ENCODE assay signal across 26 cellular contexts in genomic region chr2:23367760-23368159, GRCh38. TPM values are rescaled to one million over a fixed set of nuclear protein-coding genes. Genes with fewer than 3 reads are reported as not detected.
DNase-seq lines count a peak whose midpoint lies in the region; ATAC-seq and TF ChIP-seq lines count a peak whose summit lies in the region.
"Had no signal": no experiment of that assay in that cellular context is flagged by ENCODE, and none has a peak within 500 bp of the region (broad histone marks: within the 10 kb centered on the region; RNA-seq: fewer than 3 reads in every experiment).

No MANE protein-coding gene starts in this region.

- no peaks in the 10 kb centered on the region for H3K36me3 ChIP-seq in breast epithelium
- H3K36me3 ChIP-seq: adrenal gland, brain microvascular endothelial cell, colonic mucosa, heart left ventricle, prostate gland had no signal

- no peaks in the 10 kb centered on the region for H3K4me1 ChIP-seq in breast epithelium
- H3K4me1 ChIP-seq: colonic mucosa, heart left ventricle, prostate gland had no signal

- H3K27ac Mint-ChIP-seq in MCF 10A (ENCODE audit: low read depth, unreplicated experiment): no peak overlapping the region
- H3K27ac Mint-ChIP-seq in endothelial cell (ENCODE audit: unreplicated experiment): no peak overlapping the region
- H3K27ac Mint-ChIP-seq: activated CD4-positive, alpha-beta T cell treated with anti-CD3 and anti-CD28 coated beads for 36 hours; activated T-cell treated with anti-CD3 and anti-CD28 coated beads, Interleukin-2, amount 50 U/mL, for 24 hours; endodermal cell; T-helper 17 cell; type B pancreatic cell had no signal

- BruUV-seq in MCF 10A (replicated peaks; lab: Mats Ljungman, UMichigan): no TSS peak

- H3K9me3 Mint-ChIP-seq in MCF 10A (ENCODE audit: unreplicated experiment) (peaks cover 7% of the 10 kb centered on the region), endothelial cell (ENCODE audit: unreplicated experiment) (no peaks in the 10 kb centered on the region)
- H3K9me3 Mint-ChIP-seq: activated T-cell treated with anti-CD3 and anti-CD28 coated beads, Interleukin-2, amount 50 U/mL, for 24 hours; endodermal cell; type B pancreatic cell had no signal

- H3K27me3 Mint-ChIP-seq in MCF 10A (ENCODE audit: insufficient read depth, unreplicated experiment) (no peaks in the 10 kb centered on the region), endothelial cell (ENCODE audit: unreplicated experiment) (peaks cover 3% of the 10 kb centered on the region)
- H3K27me3 Mint-ChIP-seq: type B pancreatic cell had no signal

- no peak overlapping the region for H3K27ac ChIP-seq in breast epithelium
- H3K27ac ChIP-seq: 22Rv1, adrenal gland, brain microvascular endothelial cell, colonic mucosa, heart left ventricle, prostate gland had no signal

- DNase-seq in MCF 10A (ENCODE audit: unreplicated experiment) (no peak), breast epithelium (ENCODE audit: low spot score in 2 of 2) (no peak), fibroblast of mammary gland (ENCODE audit: low read depth) (peak; percentile 57), DMS79 treated with DMSO at 0.1 percent for 48 hours (lab: John Stamatoyannopoulos, UW) (no peak), endothelial cell (ENCODE audit: low spot score) (no peak)
- DNase-seq: activated CD4-positive, alpha-beta T cell treated with anti-CD3 and anti-CD28 coated beads for 36 hours; activated naive CD4-positive, alpha-beta T cell; activated T-cell treated with anti-CD3 and anti-CD28 coated beads, Interleukin-2, amount 50 U/mL, for 24 hours; adrenal gland; brain microvascular endothelial cell; colonic mucosa; DND-41; endodermal cell; heart left ventricle; mesendoderm; NCI-H1694 treated with DMSO at 0.1 percent for 48 hours; NCI-H2171; NCI-H524 treated with DMSO at 0.1 percent for 48 hours; NK-92 treated with Interleukin-12 subunit alpha and Interleukin-12 subunit beta, amount 100 ng/mL, for 24 hours; T-helper 17 cell had no signal

- H3K4me1 Mint-ChIP-seq in MCF 10A (ENCODE audit: insufficient read depth, unreplicated experiment) (peaks cover 19% of the 10 kb centered on the region), endothelial cell (ENCODE audit: unreplicated experiment) (no peaks in the 10 kb centered on the region)
- H3K4me1 Mint-ChIP-seq: activated CD4-positive, alpha-beta T cell treated with anti-CD3 and anti-CD28 coated beads for 36 hours; endodermal cell; T-helper 17 cell had no signal

- TF ChIP-seq CTCF in MCF 10A (IDR thresholded peaks at IDR 0.05; ENCODE audit: unreplicated experiment) (no peak), breast epithelium (IDR thresholded peaks at IDR 0.05) (no peak), WI38 (IDR thresholded peaks at IDR 0.05; ENCODE audit: low read depth, low read length) (no peak), fibroblast of mammary gland (conservative IDR thresholded peaks at IDR 0.05; ENCODE audit: control insufficient read depth, insufficient read depth, low read depth, low read length) (no peak), endothelial cell (IDR thresholded peaks at IDR 0.05; ENCODE audit: unreplicated experiment) (no peak)

- TF ChIP-seq POLR2A in breast epithelium (IDR thresholded peaks at IDR 0.05): no peak

- intact Hi-C loops in MCF 10A (cut with micrococcal nuclease) (loop anchor here (5.0 kb wide), 1 partner anchor 95 kb away; no protein-coding TSS in a partner anchor), breast epithelium (cut with DNase I; ENCODE audit: low total_unique reads) (no loop called here)

- H3K4me3 Mint-ChIP-seq in MCF 10A (ENCODE audit: unreplicated experiment) (peak overlapping the region; percentile 22), endothelial cell (ENCODE audit: unreplicated experiment) (no peak overlapping the region)
- H3K4me3 Mint-ChIP-seq: activated CD4-positive, alpha-beta T cell treated with anti-CD3 and anti-CD28 coated beads for 36 hours; activated T-cell treated with anti-CD3 and anti-CD28 coated beads, Interleukin-2, amount 50 U/mL, for 24 hours; endodermal cell; T-helper 17 cell; type B pancreatic cell had no signal

- H3K4me3 ChIP-seq in breast epithelium (no peak overlapping the region), WI38 (ENCODE audit: low read depth, low read length) (peak overlapping the region; percentile 22), fibroblast of mammary gland (ENCODE audit: control insufficient read depth, low read depth, low read length) (no peak overlapping the region)
- H3K4me3 ChIP-seq: colonic mucosa, heart left ventricle, prostate gland had no signal

- POLR2A ChIA-PET in MCF 10A (lab: Yijun Ruan, JAX): interaction anchor here (1.7 kb wide), 1 partner anchor 17 kb away, joined by 6 read pairs; the partner anchor contains the start of gene KLHL29

- no peaks in the 10 kb centered on the region for H3K9me3 ChIP-seq in breast epithelium
- H3K9me3 ChIP-seq: adrenal gland, colonic mucosa, heart left ventricle, prostate gland had no signal

- H3K36me3 Mint-ChIP-seq in MCF 10A (ENCODE audit: insufficient read depth, unreplicated experiment) (no peaks in the 10 kb centered on the region), endothelial cell (ENCODE audit: low read depth, unreplicated experiment) (no peaks in the 10 kb centered on the region)
- H3K36me3 Mint-ChIP-seq: type B pancreatic cell had no signal

- H3K27me3 ChIP-seq in breast epithelium: no peaks in the 10 kb centered on the region
- H3K27me3 ChIP-seq: adrenal gland, brain microvascular endothelial cell, colonic mucosa had no signal

- CTCF ChIA-PET in MCF 10A (lab: Yijun Ruan, JAX): interaction anchor here (0.6 to 2.1 kb wide), 4 partner anchors 93 to 393 kb away, joined by 3 to 13 read pairs (median 5); no protein-coding TSS in a partner anchor

- no peak for ATAC-seq in HG03378 (IDR thresholded peaks at IDR 0.05; ENCODE audit: unreplicated experiment)
- ATAC-seq in HG02678 (IDR thresholded peaks at IDR 0.05; ENCODE audit: unreplicated experiment): no peak
- ATAC-seq: activated CD4-positive, alpha-beta T cell treated with anti-CD3 and anti-CD28 coated beads for 36 hours; heart left ventricle; T-helper 17 cell had no signal

RNA-seq across cellular contexts. Expression of gene KLHL29, which starts 17.2 kb away (rescaled TPM):
- total RNA-seq in MCF 10A (2022): 36.3 and 43.1 TPM in 2 replicates
- total RNA-seq in breast epithelium: 10 to 100 TPM in 2 of 3 donors, 1 to 10 TPM in 1; 4.5 to 20.9 (median 14.7) TPM
- 17.5 TPM for total RNA-seq in endothelial cell (ENCODE audit: unreplicated experiment)
